Comparison of ENCODE assay signal across 24 cellular contexts in genomic region chr5:125587631-125588030, GRCh38.
"Had no signal": no experiment of that assay in that cellular context is flagged by ENCODE, and none has a peak within 500 bp of the region (broad histone marks: within the 10 kb centered on the region; RNA-seq: fewer than 3 reads in every experiment).

No MANE protein-coding gene starts in this region.

- H3K36me3 Mint-ChIP-seq: activated naive CD8-positive, alpha-beta T cell; stimulated activated memory B cell treated with anti-CD40 and anti-IgM and Interleukin-4, amounts not matched to agents 10 μg/mL and 1 μg/mL and 100 μg/mL, for 72 hours had no signal

- H3K27me3 ChIP-seq: breast epithelium, heart right ventricle, neutrophil, ovary, upper lobe of left lung had no signal

- H3K4me3 ChIP-seq: breast epithelium, coronary artery, heart right ventricle, ovary, psoas muscle, skin epidermis, upper lobe of left lung had no signal

- H3K4me1 ChIP-seq: breast epithelium had no signal

- H3K36me3 ChIP-seq: breast epithelium, heart right ventricle, neutrophil, ovary, upper lobe of left lung had no signal

- H3K9me3 ChIP-seq: breast epithelium, heart right ventricle, neutrophil, ovary, psoas muscle, upper lobe of left lung had no signal

- DNase-seq: activated CD4-positive, alpha-beta T cell treated with anti-CD3 and anti-CD28 coated beads for 4 hours; activated CD4-positive, alpha-beta T cell treated with anti-CD3 and anti-CD28 coated beads, Interleukin-2, amount 50 U/mL, for 48 hours; activated CD4-positive, CD25-positive, alpha-beta regulatory T cell; activated CD8-positive, alpha-beta memory T cell treated with anti-CD3 and anti-CD28 coated beads, Interleukin-2, amount 50 U/mL, for 48 hours; activated naive CD4-positive, alpha-beta T cell; activated T-cell treated with anti-CD3 and anti-CD28 coated beads, Interleukin-2, amount 50 U/mL, for 4 hours; heart right ventricle; kidney glomerular epithelial cell; left ventricle myocardium superior; midbrain; ovary; psoas muscle; right cardiac atrium; stimulated activated CD4-positive, alpha-beta T cell treated with anti-CD3 and anti-CD28 coated beads, Interleukin-1b, Interleukin-23, amount 100 ng/mL, for 48 hours; T-helper 9 cell; upper lobe of left lung had no signal

- H3K27me3 Mint-ChIP-seq: activated naive CD8-positive, alpha-beta T cell; stimulated activated memory B cell treated with anti-CD40 and anti-IgM and Interleukin-4, amounts not matched to agents 10 μg/mL and 1 μg/mL and 100 μg/mL, for 72 hours had no signal

- H3K4me1 Mint-ChIP-seq: stimulated activated memory B cell treated with anti-CD40 and anti-IgM and Interleukin-4, amounts not matched to agents 10 μg/mL and 1 μg/mL and 100 μg/mL, for 72 hours had no signal

- ATAC-seq: activated T-cell treated with anti-CD3 and anti-CD28 coated beads, Interleukin-2, amount 50 U/mL, for 4 hours; heart right ventricle; left ventricle myocardium superior; psoas muscle; right cardiac atrium; stimulated activated memory B cell treated with anti-CD40 and anti-IgM and Interleukin-4, amounts not matched to agents 10 μg/mL and 1 μg/mL and 100 μg/mL, for 72 hours had no signal

- H3K27ac Mint-ChIP-seq: activated naive CD8-positive, alpha-beta T cell; activated T-helper 2 cell treated with anti-CD3 and anti-CD28 coated beads, Interferon-gamma antibody, Interleukin-2, Interleukin-4, amounts not matched to agents 10 μg/mL and 5 μg/mL and 100 μg/mL, durations not matched to agents 14 hours and 24 hours and 36 hours; nephron; stimulated activated memory B cell treated with anti-CD40 and anti-IgM and Interleukin-4, amounts not matched to agents 10 μg/mL and 1 μg/mL and 100 μg/mL, for 72 hours had no signal

- H3K9me3 Mint-ChIP-seq: nephron had no signal

- H3K4me3 Mint-ChIP-seq: activated naive CD8-positive, alpha-beta T cell; activated T-cell treated with anti-CD3 and anti-CD28 coated beads, Interleukin-2, amount 50 U/mL, for 4 hours; nephron; stimulated activated memory B cell treated with anti-CD40 and anti-IgM and Interleukin-4, amounts not matched to agents 10 μg/mL and 1 μg/mL and 100 μg/mL, for 72 hours had no signal

- H3K27ac ChIP-seq: breast epithelium, coronary artery, heart right ventricle, neutrophil, ovary, psoas muscle, skin epidermis, upper lobe of left lung had no signal
